11 cellular contexts compared by ENCODE assay signal in the genomic region with DNA sequence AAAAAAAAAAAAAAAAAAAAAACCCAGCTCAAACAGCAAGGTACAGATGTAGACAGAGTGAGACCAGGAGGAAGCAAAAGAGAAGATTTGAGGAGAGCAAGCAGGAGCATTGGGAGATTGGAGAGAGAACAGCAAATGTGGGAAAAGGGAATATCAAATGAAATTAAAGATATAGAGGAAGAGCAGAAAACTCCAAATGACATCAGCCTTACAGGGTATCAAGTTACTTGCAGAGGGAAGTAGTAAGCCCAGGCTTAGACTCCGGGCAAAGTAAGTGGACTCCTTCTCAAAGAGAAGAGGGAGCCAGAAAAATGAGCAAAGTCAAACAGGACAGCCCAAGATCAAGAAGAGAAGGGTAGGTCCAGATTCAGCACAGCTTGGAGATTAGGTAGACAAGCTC.
DNase-seq lines count a peak whose midpoint lies in the region; ATAC-seq and TF ChIP-seq lines count a peak whose summit lies in the region.
"Had no signal": no experiment of that assay in that cellular context is flagged by ENCODE, and none has a peak within 500 bp of the region (broad histone marks: within the 10 kb centered on the region; RNA-seq: fewer than 3 reads in every experiment).

No MANE protein-coding gene starts in this region.

- peaks cover 3% of the 10 kb centered on the region for H3K9me3 Mint-ChIP-seq in activated naive CD8-positive, alpha-beta T cell treated with anti-CD3 and anti-CD28 coated beads, Interleukin-2, amount 50 U/mL, for 24 hours

- H3K27me3 Mint-ChIP-seq in activated naive CD8-positive, alpha-beta T cell treated with anti-CD3 and anti-CD28 coated beads, Interleukin-2, amount 50 U/mL, for 24 hours, result peaks cover 1% of the 10 kb centered on the region

- H3K4me3 Mint-ChIP-seq in activated naive CD8-positive, alpha-beta T cell treated with anti-CD3 and anti-CD28 coated beads, Interleukin-2, amount 50 U/mL, for 24 hours, result no peak overlapping the region

- DNase-seq in Right ventricle myocardium superior, result no peak
- DNase-seq in left cardiac atrium, result no peak
- DNase-seq in astrocyte of the spinal cord (ENCODE audit: low read depth, low spot score), result peak; percentile 79
- DNase-seq in left kidney (ENCODE audit: low read depth, low spot score), result peak; percentile 72
- no peak for DNase-seq in activated naive CD8-positive, alpha-beta T cell treated with anti-CD3 and anti-CD28 coated beads, Interleukin-2, amount 50 U/mL, for 24 hours
- no peak for DNase-seq in NCI-H524 treated with DMSO at 0.1 percent for 48 hours (lab: John Stamatoyannopoulos, UW)
- no peak for DNase-seq in G401 (ENCODE audit: low spot score)
- DNase-seq: ACHN; activated T-cell treated with anti-CD3 and anti-CD28 coated beads, Interleukin-2, amount 50 U/mL, for 1 hour; right cardiac atrium had no signal

- peaks cover 20% of the 10 kb centered on the region for H3K4me1 Mint-ChIP-seq in activated naive CD8-positive, alpha-beta T cell treated with anti-CD3 and anti-CD28 coated beads, Interleukin-2, amount 50 U/mL, for 24 hours

- TF ChIP-seq CTCF in astrocyte of the spinal cord (IDR thresholded peaks at IDR 0.05; ENCODE audit: low read depth, low read length), result no peak

- H3K36me3 Mint-ChIP-seq in activated naive CD8-positive, alpha-beta T cell treated with anti-CD3 and anti-CD28 coated beads, Interleukin-2, amount 50 U/mL, for 24 hours (ENCODE audit: low read depth), result no peaks in the 10 kb centered on the region

- in situ Hi-C loops in astrocyte of the spinal cord (cut with HindIII; ENCODE audit: low sequenced_read_pairs), result no loop called here
- in situ Hi-C loops in G401 (cut with HindIII; ENCODE audit: low sequenced_read_pairs), result no loop called here

- no peak overlapping the region for H3K27ac Mint-ChIP-seq in activated naive CD8-positive, alpha-beta T cell treated with anti-CD3 and anti-CD28 coated beads, Interleukin-2, amount 50 U/mL, for 24 hours

- no peak overlapping the region for H3K4me3 ChIP-seq in astrocyte of the spinal cord (ENCODE audit: low read depth, low read length)

- ATAC-seq in Right ventricle myocardium superior (ENCODE audit: poor library complexity), result peak; percentile 13
- no peak for ATAC-seq in left cardiac atrium
- ATAC-seq in activated naive CD8-positive, alpha-beta T cell treated with anti-CD3 and anti-CD28 coated beads, Interleukin-2, amount 50 U/mL, for 24 hours, result no peak
- no peak for ATAC-seq in GM18870 (IDR thresholded peaks at IDR 0.05; ENCODE audit: unreplicated experiment)

- intact Hi-C loops in Right ventricle myocardium superior (cut with DNase I), result no loop called here
- intact Hi-C loops in left cardiac atrium (cut with DNase I), result no loop called here

Comparison
In these comparisons a context has a peak if more than half of its experiments do, and no peak if none do; other contexts are left out.
1. DNase-seq: peak in astrocyte of the spinal cord (single experiment) and left kidney (single experiment); none in Right ventricle myocardium superior (single experiment), left cardiac atrium (single experiment), activated naive CD8-positive, alpha-beta T cell treated with anti-CD3 and anti-CD28 coated beads, Interleukin-2, amount 50 U/mL, for 24 hours (single experiment), NCI-H524 treated with DMSO at 0.1 percent for 48 hours (single experiment) and G401 (single experiment).